8 cellular contexts compared by ENCODE assay signal in genomic region chr2:89205153-89205552, GRCh38.
DNase-seq lines count a peak whose midpoint lies in the region; ATAC-seq and TF ChIP-seq lines count a peak whose summit lies in the region.
"Not testable (repeated sequence)": the region's sequence is repeated elsewhere in the genome, so short reads cannot be mapped to it uniquely, and the experiment has no call there.

No MANE protein-coding gene starts in this region.

- not testable (repeated sequence) for H3K23me2 ChIP-seq in H9 (ENCODE audit: insufficient read length, low read depth, low read length, poor library complexity, severe bottlenecking)

- H3K4ac ChIP-seq in H9 (ENCODE audit: low read depth, low read length) = not testable (repeated sequence)

- peak; percentile 41 for ATAC-seq in naive thymus-derived CD4-positive, alpha-beta T cell
- ATAC-seq in stimulated activated naive CD8-positive, alpha-beta T cell treated with anti-CD3 and anti-CD28 coated beads, Interleukin-15, amount 100 ng/mL, for 72 hours = not testable (repeated sequence)

- CTCF ChIA-PET in naive thymus-derived CD4-positive, alpha-beta T cell (lab: Charles Lee) = not testable (repeated sequence)

- not testable (repeated sequence) for H3K27me3 ChIP-seq in H9 (ENCODE audit: insufficient read depth, low read length); MG63; SJSA1 (replicated peaks); naive thymus-derived CD4-positive, alpha-beta T cell (ENCODE audit: control insufficient read depth in 2 of 2, insufficient read depth in 2 of 2, low read length in 2 of 2)

- not testable (repeated sequence) for H2AK5ac ChIP-seq in H9 (ENCODE audit: insufficient read length, low read length)

- H3T11ph ChIP-seq in H9 (ENCODE audit: low read length) = not testable (repeated sequence)

- no CpG with 5 or more reads among the region's 11 CpGs for WGBS in H9 (ENCODE audit: extremely low coverage, insufficient read length, low lambda C conversion rate)

- H4K8ac ChIP-seq in H9 (replicated peaks; ENCODE audit: insufficient read length, low read depth, low read length) = not testable (repeated sequence)

- H2BK12ac ChIP-seq in H9 (ENCODE audit: insufficient read length, low read depth, low read length) = not testable (repeated sequence)

- not testable (repeated sequence) for H3K27ac ChIP-seq in H9 (ENCODE audit: insufficient read length, low read depth, low read length); SJSA1; naive thymus-derived CD4-positive, alpha-beta T cell (ENCODE audit: low read depth, low read length)

- H2BK15ac ChIP-seq in H9 (ENCODE audit: low read depth, low read length) = not testable (repeated sequence)

- not testable (repeated sequence) for H3K9ac ChIP-seq in H9 (ENCODE audit: extremely low read depth, insufficient read length, low read length)

- H4K5ac ChIP-seq in H9 (ENCODE audit: insufficient read length, low read depth, low read length) = not testable (repeated sequence)

- not testable (repeated sequence) for H4K91ac ChIP-seq in H9 (ENCODE audit: insufficient read length, low read depth, low read length)

- H2BK5ac ChIP-seq in H9 (ENCODE audit: insufficient read length, low read length) = not testable (repeated sequence)

- peaks cover 46 to 50% of the 10 kb centered on the region in 2 experiments for H3K9me3 Mint-ChIP-seq in H9
- not testable (repeated sequence) for H3K9me3 Mint-ChIP-seq in naive thymus-derived CD4-positive, alpha-beta T cell; stimulated activated naive CD8-positive, alpha-beta T cell treated with anti-CD3 and anti-CD28 coated beads, Interleukin-15, amount 100 ng/mL, for 72 hours

- H3K4me2 ChIP-seq in H9 (ENCODE audit: insufficient read depth, insufficient read length, low read length) = not testable (repeated sequence)

- intact Hi-C loops in naive thymus-derived CD4-positive, alpha-beta T cell (cut with micrococcal nuclease) = not testable (repeated sequence)

- H3K18ac ChIP-seq in H9 (ENCODE audit: insufficient read length, low read depth, low read length) = not testable (repeated sequence)

- not testable (repeated sequence) for H3K79me1 ChIP-seq in H9 (ENCODE audit: insufficient read depth, low read depth, low read length, poor library complexity, severe bottlenecking)

- not testable (repeated sequence) for H2BK20ac ChIP-seq in H9 (ENCODE audit: low read depth, low read length, poor library complexity, severe bottlenecking)

- not testable (repeated sequence) for H3K36me3 ChIP-seq in MG63; SJSA1; naive thymus-derived CD4-positive, alpha-beta T cell (ENCODE audit: control insufficient read depth in 2 of 3, insufficient read depth in 3 of 3, low read length in 3 of 3)

- not testable (repeated sequence) for H3K27me3 Mint-ChIP-seq in H9 (ENCODE audit: low read depth); naive thymus-derived CD4-positive, alpha-beta T cell; stimulated activated naive CD8-positive, alpha-beta T cell treated with anti-CD3 and anti-CD28 coated beads, Interleukin-15, amount 100 ng/mL, for 72 hours

- H3K4me3 ChIP-seq in MG63; SJSA1; naive thymus-derived CD4-positive, alpha-beta T cell (ENCODE audit: low read length): not testable (repeated sequence)

- H3K4me1 Mint-ChIP-seq in H9; naive thymus-derived CD4-positive, alpha-beta T cell; stimulated activated naive CD8-positive, alpha-beta T cell treated with anti-CD3 and anti-CD28 coated beads, Interleukin-15, amount 100 ng/mL, for 72 hours: not testable (repeated sequence)

- POLR2A ChIA-PET in naive thymus-derived CD4-positive, alpha-beta T cell (lab: Charles Lee) = not testable (repeated sequence)

- not testable (repeated sequence) for H2BK120ac ChIP-seq in H9 (ENCODE audit: low read depth, low read length, poor library complexity, severe bottlenecking)

- not testable (repeated sequence) for H3K27ac Mint-ChIP-seq in H9; naive thymus-derived CD4-positive, alpha-beta T cell; stimulated activated naive CD8-positive, alpha-beta T cell treated with anti-CD3 and anti-CD28 coated beads, Interleukin-15, amount 100 ng/mL, for 72 hours

- not testable (repeated sequence) for H4K20me1 ChIP-seq in H9 (ENCODE audit: control insufficient read depth, insufficient read depth, insufficient read length)

- H3K4me1 ChIP-seq in H9 (ENCODE audit: insufficient read depth, low read length); SJSA1 (replicated peaks); naive thymus-derived CD4-positive, alpha-beta T cell (ENCODE audit: control insufficient read depth in 2 of 2, insufficient read depth in 2 of 2, low read length in 2 of 2): not testable (repeated sequence)

- not testable (repeated sequence) for H3K9me3 ChIP-seq in H9 (ENCODE audit: control insufficient read depth, low read depth, low read length); MG63; SJSA1 (replicated peaks); naive thymus-derived CD4-positive, alpha-beta T cell (ENCODE audit: control insufficient read depth in 2 of 3, low read length in 3 of 3)

- not testable (repeated sequence) for H3K4me3 Mint-ChIP-seq in H9; naive thymus-derived CD4-positive, alpha-beta T cell; stimulated activated naive CD8-positive, alpha-beta T cell treated with anti-CD3 and anti-CD28 coated beads, Interleukin-15, amount 100 ng/mL, for 72 hours

- not testable (repeated sequence) for H3K14ac ChIP-seq in H9 (ENCODE audit: insufficient read depth, low read length)

- not testable (repeated sequence) for H3K36me3 Mint-ChIP-seq in H9 (ENCODE audit: insufficient read depth in 1 of 3, low read depth in 3 of 3); naive thymus-derived CD4-positive, alpha-beta T cell

- in situ Hi-C loops in Caki2 (cut with HindIII; ENCODE audit: low pct_unique_long_range_greater_than_20kb, low sequenced_read_pairs) = not testable (repeated sequence)

- not testable (repeated sequence) for H3K56ac ChIP-seq in H9 (ENCODE audit: insufficient read length, low read depth, low read length)

- peak; percentile 38; the same call in 1 of the 3 replicates for TF ChIP-seq CTCF in H9 (conservative IDR thresholded peaks at IDR 0.05)

- DNase-seq in Caki2 (ENCODE audit: low read depth) (peak; percentile 5), MG63 (peak; percentile 22), SJSA1 (ENCODE audit: low read depth in 1 of 2, low spot score in 2 of 2) (peak; percentile 4 to 67), globus pallidus (ENCODE audit: low spot score) (peak; percentile 1)
- DNase-seq in H9 = not testable (repeated sequence)
- DNase-seq in activated naive CD4-positive, alpha-beta T cell treated with Interleukin-2 at 50 U/mL for 16 hours = peak; percentile 9
- peak in 1 of 9 donors; percentile 40 for DNase-seq in naive thymus-derived CD4-positive, alpha-beta T cell
- peak; percentile 2 to 14 for DNase-seq in stimulated activated naive CD8-positive, alpha-beta T cell treated with anti-CD3 and anti-CD28 coated beads, Interleukin-15, amount 100 ng/mL, for 72 hours

- not testable (repeated sequence) for H3K79me2 ChIP-seq in H9 (ENCODE audit: insufficient read depth, low read length)

- H3K23ac ChIP-seq in H9 (ENCODE audit: insufficient read length, low read depth, low read length) = not testable (repeated sequence)

- not testable (repeated sequence) for H2AFZ ChIP-seq in H9 (ENCODE audit: low read length)
